Comparison of ENCODE assay signal across 11 cellular contexts in genomic region chr9:87713990-87714335, GRCh38. TPM values are rescaled to one million over a fixed set of nuclear protein-coding genes. Genes with fewer than 3 reads are reported as not detected.
DNase-seq lines count a peak whose midpoint lies in the region; ATAC-seq and TF ChIP-seq lines count a peak whose summit lies in the region.
"Had no signal": no experiment of that assay in that cellular context is flagged by ENCODE, and none has a peak within 500 bp of the region (broad histone marks: within the 10 kb centered on the region; RNA-seq: fewer than 3 reads in every experiment).

No MANE protein-coding gene starts in this region.

- no peaks in the 10 kb centered on the region for H3K9me3 Mint-ChIP-seq in HFFc6
- H3K9me3 Mint-ChIP-seq in MCF 10A (ENCODE audit: unreplicated experiment): no peaks in the 10 kb centered on the region
- peaks cover 6% of the 10 kb centered on the region for H3K9me3 Mint-ChIP-seq in glutamatergic neuron (ENCODE audit: unreplicated experiment)

- ATAC-seq in left lung (no peak), HG02642 (IDR thresholded peaks at IDR 0.05; ENCODE audit: poor library complexity, unreplicated experiment) (no peak), HG03196 (IDR thresholded peaks at IDR 0.05; ENCODE audit: unreplicated experiment) (no peak), GM19452 (IDR thresholded peaks at IDR 0.05; ENCODE audit: unreplicated experiment) (no peak)

- H3K27me3 Mint-ChIP-seq in HFFc6 (ENCODE audit: insufficient read depth) (peaks cover 3% of the 10 kb centered on the region), MCF 10A (ENCODE audit: insufficient read depth, unreplicated experiment) (no peaks in the 10 kb centered on the region), glutamatergic neuron (ENCODE audit: unreplicated experiment) (peaks cover 7% of the 10 kb centered on the region)

- CTCF ChIA-PET in MCF 10A (lab: Yijun Ruan, JAX): interaction anchor here (0.9 to 1.9 kb wide), 4 partner anchors 12 to 98 kb away, joined by 3 to 5 read pairs (median 4); partner anchors contain the start of gene CTSL

- H3K27ac ChIP-seq in left lung: peak overlapping the region; percentile 81 to 82
- H3K27ac ChIP-seq in substantia nigra (ENCODE audit: low read depth, low read length, poor library complexity, severe bottlenecking): peak overlapping the region; percentile 40

- no peak for TF ChIP-seq CTCF in HFFc6 (IDR thresholded peaks at IDR 0.05)
- no peak for TF ChIP-seq CTCF in MCF 10A (IDR thresholded peaks at IDR 0.05; ENCODE audit: unreplicated experiment)
- TF ChIP-seq CTCF in left lung (IDR thresholded peaks at IDR 0.05): no peak
- TF ChIP-seq CTCF in glutamatergic neuron (IDR thresholded peaks at IDR 0.05; ENCODE audit: partially characterized antibody, unreplicated experiment): no peak

- DNase-seq in HFFc6: no peak
- no peak for DNase-seq in MCF 10A (ENCODE audit: unreplicated experiment)
- no peak for DNase-seq in left lung
- DNase-seq in substantia nigra (lab: John Stamatoyannopoulos, UW): no peak
- DNase-seq in glutamatergic neuron: no peak
- DNase-seq: DMS 273 treated with DMSO at 0.1 percent for 48 hours, SIG-M5 had no signal

- no peaks in the 10 kb centered on the region for H3K27me3 ChIP-seq in left lung

- peaks cover 0 to 5% of the 10 kb centered on the region in 2 donors for H3K36me3 ChIP-seq in left lung

- POLR2A ChIA-PET in MCF 10A (lab: Yijun Ruan, JAX): interaction anchor here (1.0 to 2.3 kb wide), 4 partner anchors 12 to 99 kb away, joined by 3 to 36 read pairs (median 8); partner anchors contain the start of gene CTSL

- peaks cover 10 to 49% of the 10 kb centered on the region in 2 donors for H3K4me1 ChIP-seq in left lung

- peak overlapping the region; percentile 94 for H3K27ac Mint-ChIP-seq in HFFc6
- peak overlapping the region; percentile 85 for H3K27ac Mint-ChIP-seq in MCF 10A (ENCODE audit: low read depth, unreplicated experiment)
- no peak overlapping the region for H3K27ac Mint-ChIP-seq in glutamatergic neuron (ENCODE audit: unreplicated experiment)

- intact Hi-C loops in MCF 10A (cut with micrococcal nuclease) (loop anchor here (1.0 kb wide), 1 partner anchor 79 kb away; no protein-coding TSS in a partner anchor), left lung (cut with DNase I) (no loop called here)

- no peaks in the 10 kb centered on the region for H3K9me3 ChIP-seq in left lung

- no peak overlapping the region for H3K4me3 ChIP-seq in left lung

- H3K36me3 Mint-ChIP-seq in HFFc6 (ENCODE audit: low read depth): no peaks in the 10 kb centered on the region
- H3K36me3 Mint-ChIP-seq in MCF 10A (ENCODE audit: insufficient read depth, unreplicated experiment): peaks cover 16% of the 10 kb centered on the region
- no peaks in the 10 kb centered on the region for H3K36me3 Mint-ChIP-seq in glutamatergic neuron (ENCODE audit: unreplicated experiment)

- peaks cover 52% of the 10 kb centered on the region for H3K4me1 Mint-ChIP-seq in HFFc6 (ENCODE audit: low read depth)
- peaks cover 17% of the 10 kb centered on the region for H3K4me1 Mint-ChIP-seq in MCF 10A (ENCODE audit: insufficient read depth, unreplicated experiment)
- peaks cover 6% of the 10 kb centered on the region for H3K4me1 Mint-ChIP-seq in glutamatergic neuron (ENCODE audit: low read depth, unreplicated experiment)

- peak overlapping the region; percentile 86 for H3K4me3 Mint-ChIP-seq in HFFc6
- peak overlapping the region; percentile 71 for H3K4me3 Mint-ChIP-seq in MCF 10A (ENCODE audit: unreplicated experiment)
- H3K4me3 Mint-ChIP-seq in glutamatergic neuron (ENCODE audit: unreplicated experiment): no peak overlapping the region
- H3K4me3 Mint-ChIP-seq: neural crest cell had no signal

- TSS peak; percentile 87 for BruUV-seq in MCF 10A (replicated peaks; lab: Mats Ljungman, UMichigan)

RNA-seq across cellular contexts. Expression of gene CTSL, which starts 12.0 kb away (rescaled TPM):
- total RNA-seq in HFFc6 (2021; fragmentation: NEBNext Ultra II Directional; extraction: Animal tissue kit (Norgen Biotek cat#: 25700)): 100 to 1,000 TPM; 189 to 232 (median 210) TPM
- total RNA-seq in MCF 10A (2022): 84.2 and 141 TPM in 2 replicates
- 100 to 1,000 TPM; 180 to 565 TPM for total RNA-seq in left lung
- 28.7 TPM for total RNA-seq in glutamatergic neuron (ENCODE audit: unreplicated experiment)
